Comparison of ENCODE assay signal across 17 cellular contexts in genomic region chr15:37733628-37734027, GRCh38.
"Had no signal": no experiment of that assay in that cellular context is flagged by ENCODE, and none has a peak within 500 bp of the region (broad histone marks: within the 10 kb centered on the region; RNA-seq: fewer than 3 reads in every experiment).

No MANE protein-coding gene starts in this region.

- H3K9me3 Mint-ChIP-seq: activated naive CD4-positive, alpha-beta T cell treated with anti-CD3 and anti-CD28 coated beads, Interleukin-2, amount 50 U/mL, for 72 hours had no signal

- ATAC-seq: activated naive CD4-positive, alpha-beta T cell treated with anti-CD3 and anti-CD28 coated beads, Interleukin-2, amount 50 U/mL, for 72 hours; gastroesophageal sphincter; heart left ventricle; left lung had no signal

- DNase-seq: activated CD4-positive, alpha-beta T cell treated with anti-CD3 and anti-CD28 coated beads, Interleukin-2, amount 50 U/mL, for 1 hour; activated CD4-positive, CD25-positive, alpha-beta regulatory T cell treated with anti-CD3 and anti-CD28 coated beads, Interleukin-2, amount 50 U/mL, for 72 hours; activated CD8-positive, alpha-beta memory T cell treated with anti-CD3 and anti-CD28 coated beads, Interleukin-2, amount 50 U/mL, for 4 hours; activated gamma-delta T cell; activated T-cell treated with anti-CD3 and anti-CD28 coated beads, Interleukin-2, amount 50 U/mL, for 48 hours; adrenal gland; dorsolateral prefrontal cortex; heart left ventricle; left lung; stimulated activated CD4-positive, alpha-beta T cell treated with anti-CD3 and anti-CD28 coated beads, Interleukin-12 subunit alpha, Interleukin-12 subunit beta, amount 100 ng/mL, for 4 hours; stimulated activated CD4-positive, alpha-beta T cell treated with anti-CD3 and anti-CD28 coated beads, Interleukin-1b, Interleukin-23, amount 100 ng/mL, for 48 hours; stimulated activated CD8-positive, alpha-beta memory T cell treated with anti-CD3 and anti-CD28 coated beads, Interleukin-4, amount 100 ng/mL, for 48 hours; stimulated activated naive CD4-positive, alpha-beta T cell; thyroid gland had no signal

- H3K4me1 ChIP-seq: adrenal gland, gastroesophageal sphincter, heart left ventricle, left lung, thyroid gland had no signal

- H3K36me3 ChIP-seq: adrenal gland, gastroesophageal sphincter, heart left ventricle, left lung, thyroid gland had no signal

- H3K36me3 Mint-ChIP-seq: activated naive CD4-positive, alpha-beta T cell treated with anti-CD3 and anti-CD28 coated beads, Interleukin-2, amount 50 U/mL, for 72 hours had no signal

- H3K4me3 ChIP-seq: adrenal gland, dorsolateral prefrontal cortex, gastroesophageal sphincter, heart left ventricle, left lung, thyroid gland had no signal

- H3K27me3 ChIP-seq: adrenal gland, gastroesophageal sphincter, left lung, thyroid gland had no signal

- H3K27ac ChIP-seq: adrenal gland, dorsolateral prefrontal cortex, gastroesophageal sphincter, heart left ventricle, left lung, thyroid gland, VCaP had no signal

- H3K9me3 ChIP-seq: adrenal gland, gastroesophageal sphincter, heart left ventricle, left lung, thyroid gland had no signal
